Comparison of ENCODE assay signal across 1 cellular context in genomic region chr1:185207980-185208602, GRCh38.
TF ChIP-seq lines count a peak whose summit lies in the region.

No MANE protein-coding gene starts in this region.

TF ChIP-seq in K562, 482 proteins besides CTCF, POLR2A, EP300 and RAD21 (continued from another document):
- TF ChIP-seq PRDM10 (IDR thresholded peaks at IDR 0.05; ENCODE audit: partially characterized antibody) (no peak), TEAD4 (IDR thresholded peaks at IDR 0.05; ENCODE audit: low read length) (no peak), TEAD4 (CRISPR knock-in tag; IDR thresholded peaks at IDR 0.05; ENCODE audit: borderline replicate concordance) (no peak), ARID1B (IDR thresholded peaks at IDR 0.05) (peak; percentile 58), VEZF1 (CRISPR knock-in tag; IDR thresholded peaks at IDR 0.05) (no peak), ZNF511 (CRISPR knock-in tag; IDR thresholded peaks at IDR 0.05) (no peak), ZNF764 (CRISPR knock-in tag; IDR thresholded peaks at IDR 0.05; ENCODE audit: low read depth) (no peak), SMARCA4 (IDR thresholded peaks at IDR 0.05) (no peak), ZNF655 (CRISPR knock-in tag; IDR thresholded peaks at IDR 0.05) (no peak), ATF3 (IDR thresholded peaks at IDR 0.05) (no peak; the same call in 1 of the 2 replicates), ATF3 (CRISPR knock-in tag; conservative IDR thresholded peaks at IDR 0.05) (no peak), ZNF121 (CRISPR knock-in tag; conservative IDR thresholded peaks at IDR 0.05) (no peak)
